Comparison of ENCODE assay signal across 8 cellular contexts in the genomic region with DNA sequence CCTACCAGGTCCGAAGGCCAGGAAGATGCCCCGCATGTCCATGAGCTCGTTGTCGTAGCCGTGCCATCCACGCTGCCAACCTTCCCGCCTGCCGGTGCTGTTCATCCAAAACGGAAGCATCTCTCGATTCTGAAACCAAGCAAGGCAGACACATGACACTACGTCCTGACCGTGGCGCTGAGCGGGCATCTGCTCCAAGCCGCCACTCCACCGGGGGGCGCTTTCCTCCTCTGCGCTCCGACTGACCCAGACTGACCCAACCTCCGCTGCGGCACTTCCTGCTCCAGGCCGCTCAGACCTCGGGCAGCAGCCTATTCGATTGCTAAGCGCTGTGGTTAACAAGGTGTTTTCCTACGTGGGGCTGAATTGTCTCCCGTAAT.
DNase-seq lines count a peak whose midpoint lies in the region; ATAC-seq and TF ChIP-seq lines count a peak whose summit lies in the region.

No MANE protein-coding gene starts in this region.

- WGBS in upper lobe of left lung, 2 donors = 50 to 69% methylated on average over 7 to 27 of the region's 27 CpGs

- H3K4me1 ChIP-seq in effector memory CD4-positive, alpha-beta T cell (ENCODE audit: control insufficient read depth, insufficient read depth, low read length, poor library complexity, severe bottlenecking) = no peaks in the 10 kb centered on the region
- peaks cover 0 to 6% of the 10 kb centered on the region in 2 donors for H3K4me1 ChIP-seq in muscle layer of duodenum (ENCODE audit: control insufficient read depth in 1 of 2, insufficient read depth in 2 of 2, low read length in 2 of 2)
- peaks cover 0 to 9% (median 9%) of the 10 kb centered on the region in 4 donors for H3K4me1 ChIP-seq in upper lobe of left lung

- TF ChIP-seq CTCF in upper lobe of left lung (IDR thresholded peaks at IDR 0.05) = peak in 3 of 6 experiments; percentile 30 to 37 (median 30)

- no peaks in the 10 kb centered on the region for H3K9me3 ChIP-seq in effector memory CD4-positive, alpha-beta T cell (ENCODE audit: control insufficient read depth, low read length)
- H3K9me3 ChIP-seq in muscle layer of duodenum (ENCODE audit: control insufficient read depth in 1 of 2, low read length in 2 of 2) (no peaks in the 10 kb centered on the region), upper lobe of left lung (no peaks in the 10 kb centered on the region)

- no peak for TF ChIP-seq POLR2A in upper lobe of left lung (IDR thresholded peaks at IDR 0.05)

- peak; percentile 29 for DNase-seq in HT1080 (ENCODE audit: low read depth)
- no peak for DNase-seq in effector memory CD4-positive, alpha-beta T cell
- DNase-seq in upper lobe of left lung = peak; percentile 39 to 86
- no peak for DNase-seq in NCI-H2196 (lab: John Stamatoyannopoulos, UW; ENCODE audit: unreplicated experiment)
- no peak for DNase-seq in HT-29 (ENCODE audit: low spot score)

- H3K27me3 ChIP-seq in effector memory CD4-positive, alpha-beta T cell (replicated peaks; ENCODE audit: control insufficient read depth, insufficient read depth, low read length, poor library complexity, severe bottlenecking) = peaks cover 5% of the 10 kb centered on the region
- H3K27me3 ChIP-seq in muscle layer of duodenum (ENCODE audit: low read depth, low read length) = no peaks in the 10 kb centered on the region
- H3K27me3 ChIP-seq in upper lobe of left lung = no peaks in the 10 kb centered on the region

- H3K27ac ChIP-seq in effector memory CD4-positive, alpha-beta T cell (ENCODE audit: insufficient read depth, low read length, poor library complexity, severe bottlenecking) = no peak overlapping the region
- H3K27ac ChIP-seq in muscle layer of duodenum (ENCODE audit: low read length) = no peak overlapping the region
- H3K27ac ChIP-seq in upper lobe of left lung = peak overlapping the region in 3 of 4 donors; percentile 17 to 65 (median 49)

- H3K4me3 ChIP-seq in effector memory CD4-positive, alpha-beta T cell (ENCODE audit: insufficient read depth, low read depth, low read length, poor library complexity, severe bottlenecking) = peak overlapping the region; percentile 20
- peak overlapping the region; percentile 34 to 47 for H3K4me3 ChIP-seq in muscle layer of duodenum (ENCODE audit: low read depth in 1 of 2, low read length in 2 of 2)
- H3K4me3 ChIP-seq in upper lobe of left lung = peak overlapping the region in 3 of 4 donors; percentile 5 to 34 (median 29)

- ATAC-seq in GM18520 (IDR thresholded peaks at IDR 0.05; ENCODE audit: unreplicated experiment) = peak; percentile 90
- ATAC-seq in upper lobe of left lung (ENCODE audit: low FRiP score in 2 of 2) = peak; percentile 72 to 74
- ATAC-seq in HG03097 (IDR thresholded peaks at IDR 0.05; ENCODE audit: low FRiP score, unreplicated experiment) = no peak

- H3K36me3 ChIP-seq in effector memory CD4-positive, alpha-beta T cell (ENCODE audit: control insufficient read depth, insufficient read depth, low read length) = no peaks in the 10 kb centered on the region
- no peaks in the 10 kb centered on the region for H3K36me3 ChIP-seq in muscle layer of duodenum (ENCODE audit: control insufficient read depth in 1 of 2, insufficient read depth in 2 of 2, low read length in 2 of 2)
- no peaks in the 10 kb centered on the region for H3K36me3 ChIP-seq in upper lobe of left lung

- no peak for TF ChIP-seq EP300 in upper lobe of left lung (IDR thresholded peaks at IDR 0.05)

Comparison
In these comparisons a context has a peak if more than half of its experiments do, and no peak if none do; other contexts are left out.
1. DNase-seq: peak in HT1080 (single experiment) and upper lobe of left lung (2 of 2); none in effector memory CD4-positive, alpha-beta T cell (0 of 3), NCI-H2196 (single experiment) and HT-29 (single experiment).
2. H3K27ac ChIP-seq: peak in upper lobe of left lung (3 of 4); none in effector memory CD4-positive, alpha-beta T cell (single experiment) and muscle layer of duodenum (single experiment).
3. Peak in every context shown above with its lines, with median percentiles within 50 percentile points of each other: H3K4me3 ChIP-seq.